8 cellular contexts compared by ENCODE assay signal in genomic region chr19:1507763-1508506, GRCh38. TPM values are rescaled to one million over a fixed set of nuclear protein-coding genes. Genes with fewer than 3 reads are reported as not detected.
DNase-seq lines count a peak whose midpoint lies in the region; ATAC-seq, FAIRE-seq and TF ChIP-seq lines count a peak whose summit lies in the region.

No MANE protein-coding gene starts in this region.

- intact Hi-C loops in esophagus muscularis mucosa (cut with DNase I), result no loop called here

- H3K4me1 ChIP-seq in esophagus muscularis mucosa, result peaks cover 18 to 56% (median 42%) of the 10 kb centered on the region in 4 donors
- peaks cover 7% of the 10 kb centered on the region in 2 donors for H3K4me1 ChIP-seq in mucosa of rectum (ENCODE audit: control insufficient read depth in 2 of 2, insufficient read depth in 2 of 2, low read length in 2 of 2)

- H3K9ac ChIP-seq in mucosa of rectum (ENCODE audit: low read depth in 1 of 2, low read length in 2 of 2), result peak overlapping the region in 1 of 2 donors; percentile 62

- 2% methylated on average over 22 of the region's 46 CpGs for WGBS in esophagus muscularis mucosa

- H3K36me3 ChIP-seq in esophagus muscularis mucosa (peaks cover 0 to 7% (median 3%) of the 10 kb centered on the region in 4 donors), mucosa of rectum (ENCODE audit: control insufficient read depth in 2 of 2, insufficient read depth in 2 of 2, low read length in 2 of 2) (no peaks in the 10 kb centered on the region)

- TF ChIP-seq POLR2A in esophagus muscularis mucosa (IDR thresholded peaks at IDR 0.05; ENCODE audit: low read depth), result no peak

- H3K4me3 ChIP-seq in esophagus muscularis mucosa, result peak overlapping the region; percentile 49 to 60 (median 50)
- H3K4me3 ChIP-seq in mucosa of rectum (ENCODE audit: low read length in 2 of 2), result peak overlapping the region; percentile 63 to 69

- ATAC-seq in HG03520 (IDR thresholded peaks at IDR 0.05; ENCODE audit: unreplicated experiment), result no peak

- H3K27me3 ChIP-seq in esophagus muscularis mucosa, result peaks cover 4 to 76% (median 21%) of the 10 kb centered on the region in 4 donors
- H3K27me3 ChIP-seq in mucosa of rectum (ENCODE audit: control insufficient read depth in 2 of 2, insufficient read depth in 2 of 2, low read length in 2 of 2), result peaks cover 17 to 37% of the 10 kb centered on the region in 2 donors

- peak in 1 of 3 experiments; percentile 17 for TF ChIP-seq CTCF in esophagus muscularis mucosa (IDR thresholded peaks at IDR 0.05)

- H3K27ac ChIP-seq in esophagus muscularis mucosa (replicated peaks in 1 of 4) (peak overlapping the region; percentile 78 to 88 (median 82)), mucosa of rectum (ENCODE audit: low read depth in 2 of 2, low read length in 2 of 2) (peak overlapping the region; percentile 81 to 88)

- DNase-seq in DMS153 treated with DMSO at 0.1 percent for 48 hours (lab: John Stamatoyannopoulos, UW; ENCODE audit: unreplicated experiment), result peak; percentile 67
- DNase-seq in KG1 (lab: John Stamatoyannopoulos, UW), result peak; percentile 64
- DNase-seq in RCC 7860 (ENCODE audit: low spot score), result peak; percentile 52
- peak; percentile 83 for DNase-seq in activated T-helper 1 cell treated with Interleukin-2 at 50 U/mL for 16 hours (ENCODE audit: low read depth)
- DNase-seq in esophagus muscularis mucosa (ENCODE audit: extremely low spot score), result peak; percentile 98
- DNase-seq in stimulated activated CD8-positive, alpha-beta memory T cell treated with anti-CD3 and anti-CD28 coated beads, Interleukin-2, amount 100 ng/mL, for 48 hours (ENCODE audit: low read depth in 2 of 2), result peak; percentile 75 to 87

- FAIRE-seq in RCC 7860 (lab: Jason Lieb, UNC), result no peak

- TF ChIP-seq EP300 in esophagus muscularis mucosa (IDR thresholded peaks at IDR 0.05), result no peak

- H3K9me3 ChIP-seq in esophagus muscularis mucosa (peaks cover 0 to 4% (median 0%) of the 10 kb centered on the region in 4 donors), mucosa of rectum (ENCODE audit: control insufficient read depth in 2 of 2, low read length in 2 of 2) (no peaks in the 10 kb centered on the region)

RNA-seq across cellular contexts. Expression of gene ADAMTSL5, which starts 4.9 kb away (rescaled TPM):
- total RNA-seq in esophagus muscularis mucosa, result 1 to 10 TPM; 3.9 to 5.9 (median 4.7) TPM

RNA-seq across cellular contexts. Expression of gene PLK5, which starts 15.9 kb away (rescaled TPM):
- total RNA-seq in esophagus muscularis mucosa, result under 1 TPM in 1 of 4 donors, not detected in 3; 0.17 TPM

RNA-seq across cellular contexts. Expression of gene REEP6, which starts 17.0 kb away (rescaled TPM):
- total RNA-seq in esophagus muscularis mucosa, result 1 to 10 TPM in 1 of 4 donors, under 1 TPM in 2, not detected in 1; 0.23 to 2.3 (median 0.99) TPM

RNA-seq across cellular contexts. Expression of gene PCSK4, which starts 17.8 kb away (rescaled TPM):
- 1 to 10 TPM; 1.9 to 5.4 (median 3.3) TPM for total RNA-seq in esophagus muscularis mucosa

RNA-seq across cellular contexts. Expression of gene C19orf25, which starts 28.9 kb away (rescaled TPM):
- 10 to 100 TPM; 21.6 to 43.6 (median 29.8) TPM for total RNA-seq in esophagus muscularis mucosa
